ENCODE assay signal across 32 cellular contexts in genomic region chr13:61935710-61936109, GRCh38.
"Had no signal": no experiment of that assay in that cellular context is flagged by ENCODE, and none has a peak within 500 bp of the region (broad histone marks: within the 10 kb centered on the region; RNA-seq: fewer than 3 reads in every experiment).

No MANE protein-coding gene starts in this region.

- H3K36me3 Mint-ChIP-seq: activated CD4-positive, alpha-beta memory T cell treated with anti-CD3 and anti-CD28 coated beads for 36 hours; activated CD8-positive, alpha-beta memory T cell treated with anti-CD3 and anti-CD28 coated beads, Interleukin-2, amount 10 ng/mL, durations not matched to agents 7 days and 5 days; activated naive CD4-positive, alpha-beta T cell treated with anti-CD3 and anti-CD28 coated beads, Interleukin-2, amount 50 U/mL, for 24 hours; activated naive CD8-positive, alpha-beta T cell treated with anti-CD3 and anti-CD28 coated beads, Interleukin-2, amount 10 ng/mL, durations not matched to agents 7 days and 5 days; brain had no signal

- H3K4me2 ChIP-seq: hepatocyte had no signal

- H3K27me3 ChIP-seq: ascending aorta, breast epithelium, cardiac muscle cell, colonic mucosa, esophagus squamous epithelium, gastroesophageal sphincter, heart right ventricle, hepatocyte had no signal

- H3K36me3 ChIP-seq: ascending aorta, breast epithelium, cardiac muscle cell, colonic mucosa, esophagus squamous epithelium, gastroesophageal sphincter, heart right ventricle had no signal

- H3K27ac Mint-ChIP-seq: activated CD4-positive, alpha-beta memory T cell treated with anti-CD3 and anti-CD28 coated beads for 36 hours; activated CD4-positive, alpha-beta T cell treated with anti-CD3 and anti-CD28 coated beads for 36 hours; activated CD4-positive, alpha-beta T cell treated with anti-CD3 and anti-CD28 coated beads, Interleukin-2, amount 10 ng/mL, durations not matched to agents 24 days and 14 days; activated CD8-positive, alpha-beta memory T cell treated with anti-CD3 and anti-CD28 coated beads, Interleukin-2, amount 10 ng/mL, durations not matched to agents 7 days and 5 days; activated CD8-positive, alpha-beta T cell treated with anti-CD3 and anti-CD28 coated beads, Interleukin-2, amount 10 ng/mL, durations not matched to agents 7 days and 5 days; activated naive CD4-positive, alpha-beta T cell treated with anti-CD3 and anti-CD28 coated beads for 36 hours; activated naive CD4-positive, alpha-beta T cell treated with anti-CD3 and anti-CD28 coated beads, Interleukin-2, amount 50 U/mL, for 24 hours; activated naive CD8-positive, alpha-beta T cell treated with anti-CD3 and anti-CD28 coated beads, Interleukin-2, amount 10 ng/mL, durations not matched to agents 7 days and 5 days; activated T-helper 1 cell treated with anti-CD3 and anti-CD28 coated beads, Interleukin-12 subunit alpha, Interleukin-12 subunit beta, Interleukin-2, Interleukin-4 antibody, amounts not matched to agents 30 ng/mL and 10 ng/mL and 1 ng/mL, durations not matched to agents 14 hours and 24 hours and 36 hours; activated T-helper 2 cell treated with anti-CD3 and anti-CD28 coated beads, Interferon-gamma antibody, Interleukin-2, Interleukin-4, amounts not matched to agents 10 μg/mL and 5 μg/mL and 100 μg/mL, durations not matched to agents 14 hours and 24 hours and 36 hours; brain had no signal

- H3K27ac ChIP-seq: ascending aorta, breast epithelium, cardiac muscle cell, colonic mucosa, epithelial cell of prostate, esophagus squamous epithelium, gastroesophageal sphincter, heart right ventricle, hepatocyte had no signal

- DNase-seq: activated CD4-positive, alpha-beta memory T cell treated with anti-CD3 and anti-CD28 coated beads for 36 hours; activated CD4-positive, alpha-beta T cell treated with anti-CD3 and anti-CD28 coated beads for 36 hours; activated CD4-positive, alpha-beta T cell treated with anti-CD3 and anti-CD28 coated beads, Interleukin-2, amount 10 ng/mL, durations not matched to agents 24 days and 14 days; activated CD4-positive, CD25-positive, alpha-beta regulatory T cell; activated CD4-positive, CD25-positive, alpha-beta regulatory T cell treated with anti-CD3 and anti-CD28 coated beads, Interleukin-2, amount 50 U/mL, for 72 hours; activated CD8-positive, alpha-beta memory T cell treated with anti-CD3 and anti-CD28 coated beads, Interleukin-2, amount 10 ng/mL, durations not matched to agents 7 days and 5 days; activated CD8-positive, alpha-beta memory T cell treated with anti-CD3 and anti-CD28 coated beads, Interleukin-2, amount 50 U/mL, for 4 hours; activated CD8-positive, alpha-beta T cell treated with anti-CD3 and anti-CD28 coated beads, Interleukin-2, amount 10 ng/mL, durations not matched to agents 7 days and 5 days; activated effector memory CD4-positive, alpha-beta T cell treated with anti-CD3 and anti-CD28 coated beads, Interleukin-2, amount 50 U/mL, for 16 hours; activated naive CD4-positive, alpha-beta T cell treated with anti-CD3 and anti-CD28 coated beads for 36 hours; activated naive CD8-positive, alpha-beta T cell treated with anti-CD3 and anti-CD28 coated beads, Interleukin-2, amount 10 ng/mL, durations not matched to agents 7 days and 5 days; activated T-cell treated with anti-CD3 and anti-CD28 coated beads, Interleukin-2, amount 50 U/mL, for 1 hour; activated T-cell treated with anti-CD3 and anti-CD28 coated beads, Interleukin-2, amount 50 U/mL, for 48 hours; central memory CD4-positive, alpha-beta T cell; cerebellar nuclear complex; colonic mucosa; effector CD8-positive, alpha-beta T cell; esophagus squamous epithelium; foreskin melanocyte; heart right ventricle had no signal

- H2AFZ ChIP-seq: hepatocyte had no signal

- H3K79me2 ChIP-seq: hepatocyte had no signal

- H3K27me3 Mint-ChIP-seq: activated CD4-positive, alpha-beta memory T cell treated with anti-CD3 and anti-CD28 coated beads for 36 hours; activated CD4-positive, alpha-beta T cell treated with anti-CD3 and anti-CD28 coated beads for 36 hours; activated CD4-positive, alpha-beta T cell treated with anti-CD3 and anti-CD28 coated beads, Interleukin-2, amount 10 ng/mL, durations not matched to agents 24 days and 14 days; activated CD8-positive, alpha-beta memory T cell treated with anti-CD3 and anti-CD28 coated beads, Interleukin-2, amount 10 ng/mL, durations not matched to agents 7 days and 5 days; activated naive CD4-positive, alpha-beta T cell treated with anti-CD3 and anti-CD28 coated beads, Interleukin-2, amount 50 U/mL, for 24 hours; activated naive CD8-positive, alpha-beta T cell treated with anti-CD3 and anti-CD28 coated beads, Interleukin-2, amount 10 ng/mL, durations not matched to agents 7 days and 5 days had no signal

- H3K4me1 ChIP-seq: ascending aorta, breast epithelium, colonic mucosa, esophagus squamous epithelium, gastroesophageal sphincter, heart right ventricle had no signal

- ATAC-seq: activated CD4-positive, alpha-beta T cell treated with anti-CD3 and anti-CD28 coated beads for 36 hours; activated CD8-positive, alpha-beta memory T cell treated with anti-CD3 and anti-CD28 coated beads, Interleukin-2, amount 10 ng/mL, durations not matched to agents 7 days and 5 days; activated CD8-positive, alpha-beta T cell treated with anti-CD3 and anti-CD28 coated beads, Interleukin-2, amount 10 ng/mL, durations not matched to agents 7 days and 5 days; gastroesophageal sphincter; heart right ventricle had no signal

- FAIRE-seq: endometrium, endothelial cell of umbilical vein had no signal

- H3K9me3 ChIP-seq: ascending aorta, breast epithelium, colonic mucosa, esophagus squamous epithelium, gastroesophageal sphincter, heart right ventricle had no signal

- H3K4me1 Mint-ChIP-seq: activated CD4-positive, alpha-beta T cell treated with anti-CD3 and anti-CD28 coated beads for 36 hours; activated CD4-positive, alpha-beta T cell treated with anti-CD3 and anti-CD28 coated beads, Interleukin-2, amount 10 ng/mL, durations not matched to agents 24 days and 14 days; activated CD8-positive, alpha-beta memory T cell treated with anti-CD3 and anti-CD28 coated beads, Interleukin-2, amount 10 ng/mL, durations not matched to agents 7 days and 5 days; activated naive CD4-positive, alpha-beta T cell treated with anti-CD3 and anti-CD28 coated beads, Interleukin-2, amount 50 U/mL, for 24 hours; activated naive CD8-positive, alpha-beta T cell treated with anti-CD3 and anti-CD28 coated beads, Interleukin-2, amount 10 ng/mL, durations not matched to agents 7 days and 5 days; brain had no signal

- H3K4me3 Mint-ChIP-seq: activated CD4-positive, alpha-beta memory T cell treated with anti-CD3 and anti-CD28 coated beads for 36 hours; activated CD4-positive, alpha-beta T cell treated with anti-CD3 and anti-CD28 coated beads for 36 hours; activated CD4-positive, alpha-beta T cell treated with anti-CD3 and anti-CD28 coated beads, Interleukin-2, amount 10 ng/mL, durations not matched to agents 24 days and 14 days; activated CD8-positive, alpha-beta memory T cell treated with anti-CD3 and anti-CD28 coated beads, Interleukin-2, amount 10 ng/mL, durations not matched to agents 7 days and 5 days; activated CD8-positive, alpha-beta T cell treated with anti-CD3 and anti-CD28 coated beads, Interleukin-2, amount 10 ng/mL, durations not matched to agents 7 days and 5 days; activated naive CD4-positive, alpha-beta T cell treated with anti-CD3 and anti-CD28 coated beads for 36 hours; activated naive CD4-positive, alpha-beta T cell treated with anti-CD3 and anti-CD28 coated beads, Interleukin-2, amount 50 U/mL, for 24 hours; activated naive CD8-positive, alpha-beta T cell treated with anti-CD3 and anti-CD28 coated beads, Interleukin-2, amount 10 ng/mL, durations not matched to agents 7 days and 5 days; activated T-helper 1 cell treated with anti-CD3 and anti-CD28 coated beads, Interleukin-12 subunit alpha, Interleukin-12 subunit beta, Interleukin-2, Interleukin-4 antibody, amounts not matched to agents 30 ng/mL and 10 ng/mL and 1 ng/mL, durations not matched to agents 14 hours and 24 hours and 36 hours; brain had no signal

- H3K4me3 ChIP-seq: ascending aorta, breast epithelium, cardiac muscle cell, colonic mucosa, esophagus squamous epithelium, gastroesophageal sphincter, heart right ventricle, hepatocyte had no signal

- H3K9me3 Mint-ChIP-seq: activated CD4-positive, alpha-beta T cell treated with anti-CD3 and anti-CD28 coated beads, Interleukin-2, amount 10 ng/mL, durations not matched to agents 24 days and 14 days; activated naive CD4-positive, alpha-beta T cell treated with anti-CD3 and anti-CD28 coated beads for 36 hours; activated naive CD4-positive, alpha-beta T cell treated with anti-CD3 and anti-CD28 coated beads, Interleukin-2, amount 50 U/mL, for 24 hours; activated naive CD8-positive, alpha-beta T cell treated with anti-CD3 and anti-CD28 coated beads, Interleukin-2, amount 10 ng/mL, durations not matched to agents 7 days and 5 days; activated T-helper 1 cell treated with anti-CD3 and anti-CD28 coated beads, Interleukin-12 subunit alpha, Interleukin-12 subunit beta, Interleukin-2, Interleukin-4 antibody, amounts not matched to agents 30 ng/mL and 10 ng/mL and 1 ng/mL, durations not matched to agents 14 hours and 24 hours and 36 hours had no signal
